Comparison of ENCODE assay signal across 8 cellular contexts in genomic region chr2:199019898-199020507, GRCh38.
DNase-seq lines count a peak whose midpoint lies in the region; ATAC-seq, FAIRE-seq and TF ChIP-seq lines count a peak whose summit lies in the region.

No MANE protein-coding gene starts in this region.

- intact Hi-C loops in PC-3 (cut with micrococcal nuclease): loop anchor here (1.0 kb wide), 1 partner anchor 466 kb away; no protein-coding TSS in a partner anchor

- H3K4me3 ChIP-seq in PC-3 (ENCODE audit: low read length): no peak overlapping the region

- H3K27ac ChIP-seq in PC-3 (ENCODE audit: low read length): no peak overlapping the region

- no TSS peak for BruUV-seq in PC-3 (replicated peaks; lab: Mats Ljungman, UMichigan)

- no peaks in the 10 kb centered on the region for H3K79me2 ChIP-seq in PC-3 (ENCODE audit: low read length)

- H3K27me3 ChIP-seq in PC-3 (ENCODE audit: low read length): no peaks in the 10 kb centered on the region

- H3K4me2 ChIP-seq in PC-3 (ENCODE audit: low read length): no peak overlapping the region

- no peak for FAIRE-seq in D721Med (lab: Jason Lieb, UNC)

- H3K4me1 ChIP-seq in PC-3 (ENCODE audit: insufficient read depth, low read length): no peaks in the 10 kb centered on the region

- ATAC-seq in HG02970 (IDR thresholded peaks at IDR 0.05; ENCODE audit: low FRiP score, unreplicated experiment): peak; percentile 57
- ATAC-seq in PC-3: peak; percentile 72
- ATAC-seq in HG03196 (IDR thresholded peaks at IDR 0.05; ENCODE audit: unreplicated experiment): no peak
- ATAC-seq in HG03520 (IDR thresholded peaks at IDR 0.05; ENCODE audit: unreplicated experiment): no peak

- TF ChIP-seq CTCF in D721Med (IDR thresholded peaks at IDR 0.05; ENCODE audit: insufficient read depth, missing control alignments) (peak; percentile 69), PC-3 (conservative IDR thresholded peaks at IDR 0.05; ENCODE audit: low read depth, low read length) (peak; percentile 58)

- H3K9me3 ChIP-seq in PC-3 (ENCODE audit: low read length): no peaks in the 10 kb centered on the region

- no peaks in the 10 kb centered on the region for H3F3A ChIP-seq in PC-3 (ENCODE audit: low read length, unreplicated experiment)

- DNase-seq in D721Med (ENCODE audit: insufficient read length, low spot score) (no peak), PC-3 (peak; percentile 52), foreskin melanocyte (peak; percentile 1), T-helper 9 cell (no peak), NCI-H2029 (lab: John Stamatoyannopoulos, UW) (no peak)

- H3K9ac ChIP-seq in PC-3 (ENCODE audit: low read length): no peak overlapping the region

- CTCF ChIA-PET in PC-3 (lab: Charles Lee): interaction anchor here (0.6 kb wide), 1 partner anchor 469 kb away, joined by 4 read pairs; no protein-coding TSS in a partner anchor

- no peaks in the 10 kb centered on the region for H3K36me3 ChIP-seq in PC-3 (ENCODE audit: low read depth, low read length)

- no peaks in the 10 kb centered on the region for H3K9me2 ChIP-seq in PC-3 (replicated peaks; ENCODE audit: low read length)

- no peaks in the 10 kb centered on the region for H4K20me1 ChIP-seq in PC-3 (ENCODE audit: low read length)

- no peak overlapping the region for H2AFZ ChIP-seq in PC-3 (ENCODE audit: low read length)

- POLR2A ChIA-PET in PC-3 (lab: Charles Lee; ENCODE audit: unreplicated experiment): no interaction called here

Comparison
In these comparisons a context has a peak if more than half of its experiments do, and no peak if none do; other contexts are left out.
1. DNase-seq: peak in PC-3 (single experiment) and foreskin melanocyte (single experiment); none in D721Med (single experiment), T-helper 9 cell (single experiment) and NCI-H2029 (single experiment).
2. ATAC-seq: peak in HG02970 (single experiment) and PC-3 (single experiment); none in HG03196 (single experiment) and HG03520 (single experiment).